ENCODE assay signal across 17 cellular contexts in the genomic region with DNA sequence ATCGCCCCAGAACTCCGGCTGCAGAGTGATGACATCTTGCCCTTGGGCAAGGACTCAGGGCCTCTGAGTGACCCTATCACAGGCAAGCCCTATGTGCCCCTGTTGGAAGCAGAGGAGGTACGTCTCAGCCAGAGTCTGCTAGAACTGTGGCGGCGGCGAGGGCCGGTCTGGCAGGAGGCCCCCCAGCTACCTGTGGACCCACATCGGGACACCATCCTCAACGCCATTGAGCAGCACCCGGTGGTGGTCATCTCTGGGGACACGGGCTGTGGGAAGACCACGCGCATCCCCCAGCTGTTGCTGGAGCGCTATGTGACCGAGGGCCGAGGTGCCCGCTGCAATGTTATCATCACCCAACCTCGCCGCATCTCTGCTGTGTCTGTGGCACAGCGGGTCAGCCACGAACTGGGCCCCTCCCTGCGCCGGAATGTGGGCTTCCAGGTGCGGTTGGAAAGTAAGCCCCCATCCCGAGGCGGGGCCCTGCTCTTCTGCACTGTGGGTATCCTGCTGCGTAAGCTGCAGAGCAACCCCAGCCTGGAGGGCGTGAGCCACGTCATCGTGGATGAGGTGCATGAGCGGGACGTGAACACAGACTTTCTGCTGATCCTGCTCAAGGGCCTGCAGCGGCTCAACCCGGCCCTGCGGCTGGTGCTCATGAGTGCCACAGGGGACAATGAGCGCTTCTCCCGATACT. TPM values are rescaled to one million over a fixed set of nuclear protein-coding genes. Genes with fewer than 3 reads are reported as not detected.
A peak's percentile ranks its signal among the peaks of the same experiment; 100 is the strongest.
DNase-seq lines count a peak whose midpoint lies in the region; ATAC-seq, FAIRE-seq and TF ChIP-seq lines count a peak whose summit lies in the region.
"Had no signal": no experiment of that assay in that cellular context is flagged by ENCODE, and none has a peak within 500 bp of the region (broad histone marks: within the 10 kb centered on the region; RNA-seq: fewer than 3 reads in every experiment).

No MANE protein-coding gene starts in this region.

- no peaks in the 10 kb centered on the region for H3K4me1 Mint-ChIP-seq in stimulated activated memory B cell treated with anti-CD40 and anti-IgM and Interleukin-4, amounts not matched to agents 10 μg/mL and 1 μg/mL and 100 μg/mL, for 72 hours
- H3K4me1 Mint-ChIP-seq in MCF 10A (ENCODE audit: insufficient read depth, unreplicated experiment), result no peaks in the 10 kb centered on the region
- H3K4me1 Mint-ChIP-seq: IgD-negative memory B cell had no signal

- DNase-seq in D341Med (ENCODE audit: low spot score) (peak; percentile 47), H7 (peak; percentile 56), kidney (peak; percentile 74), prostate gland (ENCODE audit: low spot score) (no peak), MCF 10A (ENCODE audit: unreplicated experiment) (no peak)
- DNase-seq: ACHN; C1 segment of cervical spinal cord; Calu3; CD4-positive, alpha-beta T cell; DMS79 had no signal

- H3K27me3 ChIP-seq in H7 (ENCODE audit: control insufficient read depth, insufficient read depth, low read length) (no peaks in the 10 kb centered on the region; the same call in 1 of the 2 replicates), prostate gland (replicated peaks; ENCODE audit: insufficient read depth) (no peaks in the 10 kb centered on the region)

- TF ChIP-seq CTCF in kidney (IDR thresholded peaks at IDR 0.05; ENCODE audit: borderline replicate concordance, extremely low read depth, insufficient read depth), result no peak
- TF ChIP-seq CTCF in prostate gland (IDR thresholded peaks at IDR 0.05), result no peak
- TF ChIP-seq CTCF in MCF 10A (IDR thresholded peaks at IDR 0.05; ENCODE audit: unreplicated experiment), result no peak

- CTCF ChIA-PET in MCF 10A (lab: Yijun Ruan, JAX), result interaction anchor here (0.6 kb wide), 1 partner anchor 13 kb away, joined by 3 read pairs; no protein-coding TSS in a partner anchor

- BruUV-seq in MCF 10A (replicated peaks; lab: Mats Ljungman, UMichigan), result no TSS peak

- H3K27ac ChIP-seq in kidney (ENCODE audit: low read depth in 2 of 2, low read length in 2 of 2) (no peak overlapping the region), prostate gland (no peak overlapping the region)
- H3K27ac ChIP-seq: KMS-11 had no signal

- H3K4me3 ChIP-seq in H7 (ENCODE audit: insufficient read depth, low read depth, low read length), result no peak overlapping the region
- no peak overlapping the region for H3K4me3 ChIP-seq in kidney (ENCODE audit: low read length in 2 of 2)
- no peak overlapping the region for H3K4me3 ChIP-seq in prostate gland

- no peak overlapping the region for H3K27ac Mint-ChIP-seq in stimulated activated memory B cell treated with anti-CD40 and anti-IgM and Interleukin-4, amounts not matched to agents 10 μg/mL and 1 μg/mL and 100 μg/mL, for 72 hours
- H3K27ac Mint-ChIP-seq in MCF 10A (ENCODE audit: low read depth, unreplicated experiment), result no peak overlapping the region
- H3K27ac Mint-ChIP-seq: B cell; CD4-positive, alpha-beta T cell had no signal

- no peak for TF ChIP-seq POLR2A in prostate gland (IDR thresholded peaks at IDR 0.05)

- FAIRE-seq in kidney (lab: Jason Lieb, UNC), result no peak
- FAIRE-seq: H1 had no signal

- 95% methylated on average over 32 of the region's 37 CpGs for WGBS in prostate gland

- ATAC-seq in stimulated activated memory B cell treated with anti-CD40 and anti-IgM and Interleukin-4, amounts not matched to agents 10 μg/mL and 1 μg/mL and 100 μg/mL, for 72 hours, result peak; percentile 7
- no peak for ATAC-seq in HG03520 (IDR thresholded peaks at IDR 0.05; ENCODE audit: unreplicated experiment)
- ATAC-seq: HCT116 had no signal

- POLR2A ChIA-PET in MCF 10A (lab: Yijun Ruan, JAX), result no interaction called here

- H3K36me3 Mint-ChIP-seq in stimulated activated memory B cell treated with anti-CD40 and anti-IgM and Interleukin-4, amounts not matched to agents 10 μg/mL and 1 μg/mL and 100 μg/mL, for 72 hours, result peaks cover 73% of the 10 kb centered on the region
- peaks cover 84% of the 10 kb centered on the region for H3K36me3 Mint-ChIP-seq in MCF 10A (ENCODE audit: insufficient read depth, unreplicated experiment)

- H3K9me3 Mint-ChIP-seq in stimulated activated memory B cell treated with anti-CD40 and anti-IgM and Interleukin-4, amounts not matched to agents 10 μg/mL and 1 μg/mL and 100 μg/mL, for 72 hours, result no peaks in the 10 kb centered on the region
- H3K9me3 Mint-ChIP-seq in MCF 10A (ENCODE audit: unreplicated experiment), result no peaks in the 10 kb centered on the region
- H3K9me3 Mint-ChIP-seq: CD4-positive, alpha-beta T cell; IgD-negative memory B cell had no signal

- H3K9me3 ChIP-seq in kidney (ENCODE audit: control insufficient read depth in 1 of 2, low read length in 2 of 2) (no peaks in the 10 kb centered on the region), prostate gland (no peaks in the 10 kb centered on the region)

- H3K4me3 Mint-ChIP-seq in stimulated activated memory B cell treated with anti-CD40 and anti-IgM and Interleukin-4, amounts not matched to agents 10 μg/mL and 1 μg/mL and 100 μg/mL, for 72 hours, result no peak overlapping the region
- H3K4me3 Mint-ChIP-seq in MCF 10A (ENCODE audit: unreplicated experiment), result no peak overlapping the region
- H3K4me3 Mint-ChIP-seq: B cell; CD4-positive, alpha-beta T cell; IgD-negative memory B cell had no signal

- intact Hi-C loops in kidney (cut with DNase I), result loop anchor here (10.0 kb wide), 1 partner anchor 308 kb away; no protein-coding TSS in a partner anchor
- intact Hi-C loops in prostate gland (cut with DNase I), result no loop called here
- intact Hi-C loops in MCF 10A (cut with micrococcal nuclease), result no loop called here

- no peaks in the 10 kb centered on the region for H3K4me1 ChIP-seq in kidney (ENCODE audit: control insufficient read depth in 1 of 2, insufficient read depth in 1 of 2, low read depth in 1 of 2, low read length in 2 of 2)
- no peaks in the 10 kb centered on the region for H3K4me1 ChIP-seq in prostate gland (replicated peaks)

- H3K9ac ChIP-seq in kidney (ENCODE audit: low read length in 2 of 2), result no peak overlapping the region
- H3K9ac ChIP-seq: KMS-11 had no signal

- H3K27me3 Mint-ChIP-seq in stimulated activated memory B cell treated with anti-CD40 and anti-IgM and Interleukin-4, amounts not matched to agents 10 μg/mL and 1 μg/mL and 100 μg/mL, for 72 hours, result no peaks in the 10 kb centered on the region
- no peaks in the 10 kb centered on the region for H3K27me3 Mint-ChIP-seq in MCF 10A (ENCODE audit: insufficient read depth, unreplicated experiment)
- H3K27me3 Mint-ChIP-seq: B cell; CD4-positive, alpha-beta T cell; IgD-negative memory B cell had no signal

- H3K36me3 ChIP-seq in H7 (replicated peaks; ENCODE audit: control insufficient read depth, insufficient read depth, low read length) (peaks cover 63% of the 10 kb centered on the region), kidney (ENCODE audit: control insufficient read depth in 1 of 2, insufficient read depth in 2 of 2, low read length in 2 of 2) (peaks cover 47 to 80% of the 10 kb centered on the region in 2 donors), prostate gland (peaks cover 11 to 56% of the 10 kb centered on the region in 2 donors)

RNA-seq across cellular contexts. Expression of gene DHX30, which starts 43.4 kb away (rescaled TPM):
- total RNA-seq in H7 (2014; rRNA removed; shearing (Covaris generic)), result 132 and 134 TPM in 2 replicates
- total RNA-seq in kidney, result 59.7 TPM
- polyA plus RNA-seq in kidney (ENCODE audit: insufficient read depth, low read depth, low replicate concordance), result 37.8 TPM
- 100 to 1,000 TPM in 1 of 2 donors, 10 to 100 TPM in 1; 72.9 to 107 TPM for total RNA-seq in prostate gland
- 80.5 and 86.2 TPM in 2 replicates for total RNA-seq in MCF 10A (2022)

Comparison
In these comparisons a context has a peak if more than half of its experiments do, and no peak if none do; other contexts are left out.
1. DNase-seq: peak in D341Med (single experiment), H7 (single experiment) and kidney (single experiment); none in prostate gland (single experiment) and MCF 10A (single experiment).